ENCODE assay signal across 10 cellular contexts in the genomic region with DNA sequence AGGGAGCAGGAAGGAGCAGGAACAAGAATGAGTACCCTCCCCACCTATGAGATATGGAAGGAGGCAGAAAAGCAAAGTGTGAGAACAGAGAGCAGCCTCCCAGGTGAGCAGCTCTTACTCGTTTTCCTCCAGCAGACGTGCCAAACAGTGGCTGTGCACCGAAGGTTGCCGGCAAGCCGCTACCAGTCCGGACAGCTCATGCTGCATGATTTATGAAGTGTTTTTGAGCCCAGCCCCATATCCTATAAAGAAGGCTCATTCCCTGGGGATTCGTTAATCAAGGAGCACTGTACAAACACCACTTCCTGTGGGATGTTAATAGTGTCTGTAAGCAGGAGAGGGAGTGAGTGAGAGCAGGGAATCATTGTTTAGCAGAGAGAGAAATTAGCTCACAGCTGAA.
A peak's percentile ranks its signal among the peaks of the same experiment; 100 is the strongest.
DNase-seq lines count a peak whose midpoint lies in the region; ATAC-seq and TF ChIP-seq lines count a peak whose summit lies in the region.
"Had no signal": no experiment of that assay in that cellular context is flagged by ENCODE, and none has a peak within 500 bp of the region (broad histone marks: within the 10 kb centered on the region; RNA-seq: fewer than 3 reads in every experiment).

No MANE protein-coding gene starts in this region.

- WGBS in neuronal stem cell (ENCODE audit: extremely low coverage in 2 of 2, insufficient read length in 2 of 2, insufficient replicate concordance in 1 of 2), 2 donors = no CpG with 5 or more reads among the region's 7 CpGs

- TF ChIP-seq CTCF in WERI-Rb-1 (IDR thresholded peaks at IDR 0.05; ENCODE audit: low read depth, low read length) = no peak

- no peak overlapping the region for H3K18ac ChIP-seq in neuronal stem cell (ENCODE audit: low read length)

- H2BK15ac ChIP-seq in neuronal stem cell (ENCODE audit: low read length) = no peak overlapping the region

- H3K36me3 ChIP-seq in WERI-Rb-1 (no peaks in the 10 kb centered on the region), neuronal stem cell (replicated peaks in 1 of 2; ENCODE audit: control insufficient read depth in 2 of 2, insufficient read depth in 2 of 2, low read length in 2 of 2) (no peaks in the 10 kb centered on the region)

- H2AK5ac ChIP-seq in neuronal stem cell (ENCODE audit: low read depth, low read length) = no peak overlapping the region

- peak overlapping the region; percentile 64 for H2AFZ ChIP-seq in neuronal stem cell (ENCODE audit: low read length)

- no peak overlapping the region for H3K14ac ChIP-seq in neuronal stem cell (ENCODE audit: low read length)

- no peak overlapping the region for H3K4ac ChIP-seq in neuronal stem cell (ENCODE audit: low read length)

- DNase-seq in H4 (ENCODE audit: low spot score) (peak; percentile 81), NCI-H2107 treated with DMSO at 0.1 percent for 48 hours (lab: John Stamatoyannopoulos, UW; ENCODE audit: unreplicated experiment) (peak; percentile 91), WERI-Rb-1 (peak; percentile 52), neuronal stem cell (ENCODE audit: low spot score) (no peak), amygdala (lab: John Stamatoyannopoulos, UW) (no peak), left ventricle myocardium superior (no peak)
- no peak for DNase-seq in activated CD4-positive, alpha-beta T cell treated with anti-CD3 and anti-CD28 coated beads for 4 hours
- DNase-seq: kidney, NCI-H1048 had no signal

- H3K9me3 ChIP-seq in WERI-Rb-1 (ENCODE audit: severe bottlenecking) (no peaks in the 10 kb centered on the region), neuronal stem cell (replicated peaks in 1 of 2; ENCODE audit: control insufficient read depth in 2 of 2, insufficient read depth in 1 of 2, low read depth in 1 of 2, low read length in 2 of 2) (no peaks in the 10 kb centered on the region)

- H3K9ac ChIP-seq in neuronal stem cell (ENCODE audit: low read depth, low read length, poor library complexity) = no peak overlapping the region

- H4K8ac ChIP-seq in neuronal stem cell (ENCODE audit: low read depth, low read length) = no peak overlapping the region

- H3K27me3 ChIP-seq in WERI-Rb-1 (ENCODE audit: insufficient read depth, low read depth, severe bottlenecking) = no peaks in the 10 kb centered on the region
- no peaks in the 10 kb centered on the region for H3K27me3 ChIP-seq in neuronal stem cell (ENCODE audit: control insufficient read depth in 3 of 3, insufficient read depth in 3 of 3, low read depth in 1 of 3, low read length in 3 of 3)

- H3K4me1 ChIP-seq in neuronal stem cell (ENCODE audit: control insufficient read depth in 2 of 2, insufficient read depth in 1 of 2, low read depth in 1 of 2, low read length in 2 of 2) = peaks cover 7 to 14% of the 10 kb centered on the region in 2 donors

- H3K4me3 ChIP-seq in WERI-Rb-1 (ENCODE audit: low read depth, low read length) = peak overlapping the region; percentile 1
- H3K4me3 ChIP-seq in neuronal stem cell (ENCODE audit: low read length in 2 of 2) = no peak overlapping the region

- no peak overlapping the region for H4K91ac ChIP-seq in neuronal stem cell (ENCODE audit: low read depth, low read length, poor library complexity)

- H3K23ac ChIP-seq in neuronal stem cell (ENCODE audit: low read depth, low read length, poor library complexity) = no peak overlapping the region

- no peak overlapping the region for H3K4me2 ChIP-seq in neuronal stem cell (ENCODE audit: insufficient read depth, low read length, poor library complexity, severe bottlenecking)

- H3K27ac ChIP-seq in WERI-Rb-1 = peak overlapping the region; percentile 5
- H3K27ac ChIP-seq in neuronal stem cell (replicated peaks; ENCODE audit: low read length) = no peak overlapping the region

- H2BK5ac ChIP-seq in neuronal stem cell (ENCODE audit: low read length) = no peak overlapping the region

- no peak overlapping the region for H2BK12ac ChIP-seq in neuronal stem cell (ENCODE audit: low read length)

- H3K79me1 ChIP-seq in neuronal stem cell (ENCODE audit: low read depth, low read length) = no peaks in the 10 kb centered on the region

- intact Hi-C loops in left ventricle myocardium superior (cut with micrococcal nuclease) = no loop called here

- no peak overlapping the region for H2BK120ac ChIP-seq in neuronal stem cell (ENCODE audit: low read depth, low read length)

- ATAC-seq in left ventricle myocardium superior (no peak), GM21786 (IDR thresholded peaks at IDR 0.05; ENCODE audit: unreplicated experiment) (no peak)

Comparison
In these comparisons a context has a peak if more than half of its experiments do, and no peak if none do; other contexts are left out.
1. DNase-seq: peak in H4 (single experiment), NCI-H2107 treated with DMSO at 0.1 percent for 48 hours (single experiment) and WERI-Rb-1 (single experiment); none in neuronal stem cell (single experiment), amygdala (0 of 56), activated CD4-positive, alpha-beta T cell treated with anti-CD3 and anti-CD28 coated beads for 4 hours (0 of 2) and left ventricle myocardium superior (single experiment).